8 cellular contexts compared by ENCODE assay signal in genomic region chr1:101438359-101438758, GRCh38.
DNase-seq lines count a peak whose midpoint lies in the region; ATAC-seq and TF ChIP-seq lines count a peak whose summit lies in the region.

No MANE protein-coding gene starts in this region.

- H3K4me1 ChIP-seq in upper lobe of left lung: no peaks in the 10 kb centered on the region

- H3K4me3 ChIP-seq in WERI-Rb-1 (ENCODE audit: low read depth, low read length) (no peak overlapping the region), upper lobe of left lung (no peak overlapping the region)

- TF ChIP-seq EP300 in upper lobe of left lung (IDR thresholded peaks at IDR 0.05): no peak

- H3K27ac Mint-ChIP-seq in activated naive CD4-positive, alpha-beta T cell treated with anti-CD3 and anti-CD28 coated beads, Interleukin-2, amount 50 U/mL, for 72 hours: no peak overlapping the region

- ATAC-seq in GM18505 (IDR thresholded peaks at IDR 0.05; ENCODE audit: unreplicated experiment) (peak; percentile 41), GM21786 (IDR thresholded peaks at IDR 0.05; ENCODE audit: unreplicated experiment) (peak; percentile 51), upper lobe of left lung (ENCODE audit: low FRiP score in 2 of 2) (no peak)
- no peak for ATAC-seq in activated naive CD4-positive, alpha-beta T cell treated with anti-CD3 and anti-CD28 coated beads, Interleukin-2, amount 50 U/mL, for 72 hours

- H3K36me3 Mint-ChIP-seq in activated naive CD4-positive, alpha-beta T cell treated with anti-CD3 and anti-CD28 coated beads, Interleukin-2, amount 50 U/mL, for 72 hours: no peaks in the 10 kb centered on the region

- TF ChIP-seq POLR2A in GM18505 (IDR thresholded peaks at IDR 0.05; ENCODE audit: borderline replicate concordance, extremely low read depth, insufficient read depth, insufficient read length) (no peak), upper lobe of left lung (IDR thresholded peaks at IDR 0.05) (no peak)

- H3K27ac ChIP-seq in WERI-Rb-1 (no peak overlapping the region), upper lobe of left lung (no peak overlapping the region)

- H3K9me3 Mint-ChIP-seq in activated naive CD4-positive, alpha-beta T cell treated with anti-CD3 and anti-CD28 coated beads, Interleukin-2, amount 50 U/mL, for 72 hours: no peaks in the 10 kb centered on the region

- TF ChIP-seq CTCF in WERI-Rb-1 (IDR thresholded peaks at IDR 0.05; ENCODE audit: low read depth, low read length): no peak
- TF ChIP-seq CTCF in upper lobe of left lung (IDR thresholded peaks at IDR 0.05): no peak

- 49 to 58% methylated on average over 3 of the region's 3 CpGs for WGBS in upper lobe of left lung, 2 donors

- H3K9me3 ChIP-seq in WERI-Rb-1 (ENCODE audit: severe bottlenecking) (no peaks in the 10 kb centered on the region), upper lobe of left lung (no peaks in the 10 kb centered on the region)

- peaks cover 73% of the 10 kb centered on the region for H3K27me3 ChIP-seq in WERI-Rb-1 (ENCODE audit: insufficient read depth, low read depth, severe bottlenecking)
- H3K27me3 ChIP-seq in upper lobe of left lung: no peaks in the 10 kb centered on the region

- DNase-seq in NCI-H69 (lab: John Stamatoyannopoulos, UW) (peak; percentile 3), iPS-NIHi11 (ENCODE audit: low spot score) (peak; percentile 19), WERI-Rb-1 (no peak), Ammon's horn (ENCODE audit: low spot score) (no peak), upper lobe of left lung (no peak)
- no peak for DNase-seq in activated naive CD4-positive, alpha-beta T cell treated with anti-CD3 and anti-CD28 coated beads, Interleukin-2, amount 50 U/mL, for 72 hours (ENCODE audit: low spot score in 2 of 2)

- H3K36me3 ChIP-seq in WERI-Rb-1 (no peaks in the 10 kb centered on the region), upper lobe of left lung (no peaks in the 10 kb centered on the region)

Comparison
In these comparisons a context has a peak if more than half of its experiments do, and no peak if none do; other contexts are left out.
1. ATAC-seq: peak in GM18505 (single experiment) and GM21786 (single experiment); none in activated naive CD4-positive, alpha-beta T cell treated with anti-CD3 and anti-CD28 coated beads, Interleukin-2, amount 50 U/mL, for 72 hours (0 of 2) and upper lobe of left lung (0 of 2).
2. DNase-seq: peak in NCI-H69 (single experiment) and iPS-NIHi11 (single experiment); none in activated naive CD4-positive, alpha-beta T cell treated with anti-CD3 and anti-CD28 coated beads, Interleukin-2, amount 50 U/mL, for 72 hours (0 of 2), WERI-Rb-1 (single experiment), Ammon's horn (single experiment) and upper lobe of left lung (0 of 2).